Comparison of ENCODE assay signal across 8 cellular contexts in the genomic region with DNA sequence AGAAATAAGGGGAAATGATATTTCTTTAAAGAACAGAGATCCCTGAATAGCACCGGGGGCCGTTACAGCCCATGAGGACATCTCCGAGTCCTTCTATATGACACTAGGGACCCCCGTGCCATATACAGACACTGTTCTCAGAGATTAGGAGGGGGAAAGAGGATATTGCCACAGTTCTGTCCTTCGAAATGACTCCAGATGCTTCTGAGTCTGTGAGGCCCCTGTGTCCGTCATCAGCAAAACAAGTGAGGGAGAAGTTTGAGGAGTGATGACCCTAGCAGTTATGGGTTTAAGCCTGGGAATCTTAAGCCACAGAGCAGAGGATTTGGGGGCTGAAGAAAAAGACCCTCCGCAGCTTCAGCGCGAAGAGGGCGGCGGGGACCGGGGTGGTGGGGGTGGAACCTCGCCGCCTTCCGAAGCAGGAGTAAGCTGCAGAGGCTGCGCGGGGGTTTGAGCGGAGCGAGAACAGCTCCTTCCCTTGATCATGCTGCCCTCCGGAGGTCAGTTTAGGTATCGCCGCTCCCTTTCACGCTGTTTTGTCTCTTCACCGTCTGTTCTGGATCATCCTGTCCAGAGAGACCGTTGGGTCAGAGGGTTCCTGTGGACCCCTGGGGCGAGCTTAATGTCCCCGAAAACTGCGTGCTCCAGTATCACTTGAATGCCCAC.
DNase-seq lines count a peak whose midpoint lies in the region; ATAC-seq and TF ChIP-seq lines count a peak whose summit lies in the region.

No MANE protein-coding gene starts in this region.

- ATAC-seq in HG03280 (IDR thresholded peaks at IDR 0.05; ENCODE audit: unreplicated experiment) (peak; percentile 30), GM19035 (IDR thresholded peaks at IDR 0.05; ENCODE audit: unreplicated experiment) (no peak)

- TF ChIP-seq CTCF in GM12864 (IDR thresholded peaks at IDR 0.05; ENCODE audit: low read depth, low read length, missing control alignments): peak; percentile 99

- H3K4me3 ChIP-seq in GM12864 (ENCODE audit: low read depth, low read length): peak overlapping the region; percentile 78

- peak overlapping the region; percentile 82 for H3K27ac ChIP-seq in caudate nucleus (ENCODE audit: low read depth, low read length)

- peak; percentile 72 for DNase-seq in GM12864 (ENCODE audit: low read depth)
- DNase-seq in NCI-H446 (lab: John Stamatoyannopoulos, UW): peak; percentile 78 to 89
- peak; percentile 85 for DNase-seq in activated CD4-positive, CD25-positive, alpha-beta regulatory T cell treated with anti-CD3 and anti-CD28 coated beads, Interleukin-2, amount 50 U/mL, for 16 hours (ENCODE audit: low read depth, low spot score)
- peak in 60 of 61 donors; percentile 13 to 90 (median 76) for DNase-seq in caudate nucleus (lab: John Stamatoyannopoulos, UW)
- peak; percentile 95 for DNase-seq in inferior parietal cortex (ENCODE audit: extremely low spot score)
- DNase-seq in smooth muscle cell of the brain vasculature (ENCODE audit: low read depth, low spot score): peak; percentile 70
